8 cellular contexts compared by ENCODE assay signal in the genomic region with DNA sequence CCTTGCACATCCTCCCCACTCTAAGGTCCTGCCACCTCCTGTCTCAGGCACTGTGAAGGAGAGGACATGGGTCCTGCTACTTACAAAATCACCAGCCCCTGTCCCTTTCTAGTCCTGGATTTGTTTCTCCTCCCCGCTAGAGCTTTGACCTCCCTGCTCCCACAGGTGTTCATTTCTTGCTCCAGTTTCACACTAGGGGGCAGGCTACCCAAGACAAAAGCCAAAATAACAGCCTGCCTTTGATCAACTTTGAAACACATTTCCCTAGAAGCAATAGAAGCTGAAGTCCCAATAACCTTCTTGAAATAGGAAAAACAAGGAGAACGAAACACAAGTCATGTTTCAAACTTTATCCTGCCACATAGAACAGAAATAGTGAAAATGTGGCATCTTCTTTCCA.
DNase-seq lines count a peak whose midpoint lies in the region; ATAC-seq and TF ChIP-seq lines count a peak whose summit lies in the region.

No MANE protein-coding gene starts in this region.

- H3K4me3 Mint-ChIP-seq in activated CD4-positive, alpha-beta T cell treated with anti-CD3 and anti-CD28 coated beads for 36 hours: no peak overlapping the region
- H3K4me3 Mint-ChIP-seq in WTC11: no peak overlapping the region

- H3K27ac Mint-ChIP-seq in activated CD4-positive, alpha-beta T cell treated with anti-CD3 and anti-CD28 coated beads for 36 hours: no peak overlapping the region
- H3K27ac Mint-ChIP-seq in WTC11: no peak overlapping the region

- H3K4me1 Mint-ChIP-seq in activated CD4-positive, alpha-beta T cell treated with anti-CD3 and anti-CD28 coated beads for 36 hours: no peaks in the 10 kb centered on the region
- peaks cover 20% of the 10 kb centered on the region for H3K4me1 Mint-ChIP-seq in WTC11

- H3K9me3 Mint-ChIP-seq in activated CD4-positive, alpha-beta T cell treated with anti-CD3 and anti-CD28 coated beads for 36 hours (ENCODE audit: low read depth): no peaks in the 10 kb centered on the region
- peaks cover 11% of the 10 kb centered on the region for H3K9me3 Mint-ChIP-seq in WTC11

- peak; percentile 30 for ATAC-seq in activated CD4-positive, alpha-beta T cell treated with anti-CD3 and anti-CD28 coated beads for 36 hours
- peak; percentile 68 for ATAC-seq in HG03520 (IDR thresholded peaks at IDR 0.05; ENCODE audit: unreplicated experiment)
- ATAC-seq in WTC11: peak; percentile 72

- peak; percentile 42 for TF ChIP-seq CTCF in WTC11 (IDR thresholded peaks at IDR 0.05)

- H3K27me3 Mint-ChIP-seq in activated CD4-positive, alpha-beta T cell treated with anti-CD3 and anti-CD28 coated beads for 36 hours: no peaks in the 10 kb centered on the region
- no peaks in the 10 kb centered on the region for H3K27me3 Mint-ChIP-seq in WTC11 (ENCODE audit: low read depth)

- no peaks in the 10 kb centered on the region for H3K36me3 Mint-ChIP-seq in activated CD4-positive, alpha-beta T cell treated with anti-CD3 and anti-CD28 coated beads for 36 hours (ENCODE audit: low read depth)
- H3K36me3 Mint-ChIP-seq in WTC11: no peaks in the 10 kb centered on the region

- peak; percentile 51 for DNase-seq in activated CD4-positive, alpha-beta T cell treated with anti-CD3 and anti-CD28 coated beads for 36 hours
- DNase-seq in activated CD4-positive, alpha-beta T cell treated with anti-CD3 and anti-CD28 coated beads for 1 hour: no peak
- peak; percentile 57 for DNase-seq in WTC11 (ENCODE audit: low spot score)
- DNase-seq in fibroblast of peridontal ligament (ENCODE audit: extremely low read depth): peak; percentile 58
- peak; percentile 12 for DNase-seq in stimulated activated CD4-positive, alpha-beta T cell treated with anti-CD3 and anti-CD28 coated beads, Interleukin-1b, Interleukin-23, amount 100 ng/mL, for 48 hours
- no peak for DNase-seq in NCI-H226
- no peak for DNase-seq in NCI-H2029 treated with DMSO at 0.1 percent for 48 hours (lab: John Stamatoyannopoulos, UW)

- POLR2A ChIA-PET in activated CD4-positive, alpha-beta T cell treated with anti-CD3 and anti-CD28 coated beads for 36 hours (lab: Charles Lee): no interaction called here
- POLR2A ChIA-PET in WTC11 (lab: Charles Lee): no interaction called here

- CTCF ChIA-PET in activated CD4-positive, alpha-beta T cell treated with anti-CD3 and anti-CD28 coated beads for 36 hours (lab: Charles Lee): interaction anchor here (0.6 to 4.9 kb wide), 17 partner anchors 11 to 1056 kb away, joined by 3 to 21 read pairs (median 5); no protein-coding TSS in a partner anchor
- CTCF ChIA-PET in WTC11 (lab: Charles Lee): interaction anchor here (0.6 to 4.5 kb wide), 40 partner anchors 10 to 1056 kb away, joined by 3 to 69 read pairs (median 4); partner anchors contain the start of gene FAM184B

- intact Hi-C loops in activated CD4-positive, alpha-beta T cell treated with anti-CD3 and anti-CD28 coated beads for 36 hours (cut with DNase I, micrococcal nuclease): loop anchor here (1.0 to 10.0 kb wide), 3 partner anchors 100 to 457 kb away; no protein-coding TSS in a partner anchor

TF ChIP-seq in WTC11, 78 proteins besides CTCF, POLR2A, EP300 and RAD21:
- TF ChIP-seq JUN (CRISPR knock-in tag; IDR thresholded peaks at IDR 0.05) (no peak), RELA (CRISPR knock-in tag; IDR thresholded peaks at IDR 0.05; ENCODE audit: borderline replicate concordance) (no peak)

Comparison
In these comparisons a context has a peak if more than half of its experiments do, and no peak if none do; other contexts are left out.
1. DNase-seq: peak in activated CD4-positive, alpha-beta T cell treated with anti-CD3 and anti-CD28 coated beads for 36 hours (single experiment), WTC11 (single experiment), fibroblast of peridontal ligament (single experiment) and stimulated activated CD4-positive, alpha-beta T cell treated with anti-CD3 and anti-CD28 coated beads, Interleukin-1b, Interleukin-23, amount 100 ng/mL, for 48 hours (single experiment); none in activated CD4-positive, alpha-beta T cell treated with anti-CD3 and anti-CD28 coated beads for 1 hour (single experiment), NCI-H226 (single experiment) and NCI-H2029 treated with DMSO at 0.1 percent for 48 hours (single experiment).
2. Peak in every context shown above with its lines, with median percentiles within 50 percentile points of each other: ATAC-seq.